ENCODE assay signal across 10 cellular contexts in genomic region chr11:113242767-113243397, GRCh38.
DNase-seq lines count a peak whose midpoint lies in the region; ATAC-seq and TF ChIP-seq lines count a peak whose summit lies in the region.
"Had no signal": no experiment of that assay in that cellular context is flagged by ENCODE, and none has a peak within 500 bp of the region (broad histone marks: within the 10 kb centered on the region; RNA-seq: fewer than 3 reads in every experiment).

No MANE protein-coding gene starts in this region.

- 66 to 73% methylated on average over 17 to 21 of the region's 21 CpGs for WGBS in endodermal cell (ENCODE audit: insufficient coverage in 1 of 2, insufficient read length in 1 of 2), 2 experiments

- no peak overlapping the region for H3K27ac ChIP-seq in endodermal cell (ENCODE audit: low read depth, low read length)

- H3K4me3 Mint-ChIP-seq in HFFc6, result peak overlapping the region; percentile 84
- H3K4me3 Mint-ChIP-seq in endodermal cell, result no peak overlapping the region

- peaks cover 11% of the 10 kb centered on the region for H3K4me1 ChIP-seq in endodermal cell (ENCODE audit: control insufficient read depth, insufficient read depth, low read length)

- no peaks in the 10 kb centered on the region for H3K9me3 Mint-ChIP-seq in HFFc6
- H3K9me3 Mint-ChIP-seq in endodermal cell, result no peaks in the 10 kb centered on the region

- peaks cover 18% of the 10 kb centered on the region for H3K27me3 ChIP-seq in endodermal cell (ENCODE audit: control insufficient read depth, insufficient read depth, low read length, poor library complexity, severe bottlenecking)

- H3K4me3 ChIP-seq in endodermal cell (ENCODE audit: low read length), result no peak overlapping the region

- H3K36me3 ChIP-seq in endodermal cell (ENCODE audit: control insufficient read depth, insufficient read depth, low read length), result no peaks in the 10 kb centered on the region

- H3K9ac ChIP-seq in endodermal cell (ENCODE audit: extremely low read depth, low read length, poor library complexity, severe bottlenecking), result no peak overlapping the region

- no peaks in the 10 kb centered on the region for H3K9me3 ChIP-seq in endodermal cell (ENCODE audit: control insufficient read depth, low read length)

- H3K36me3 Mint-ChIP-seq in HFFc6 (ENCODE audit: low read depth) (no peaks in the 10 kb centered on the region), endodermal cell (ENCODE audit: low read depth) (no peaks in the 10 kb centered on the region)

- H3K27me3 Mint-ChIP-seq in HFFc6 (ENCODE audit: insufficient read depth) (peaks cover 15% of the 10 kb centered on the region), endodermal cell (ENCODE audit: insufficient read depth) (peaks cover 19% of the 10 kb centered on the region)

- peak; percentile 72 for ATAC-seq in stimulated activated naive CD8-positive, alpha-beta T cell treated with anti-CD3 and anti-CD28 coated beads, Interleukin-15, Interleukin-2, amounts not matched to agents 100 U/mL and 50 U/mL, for 24 hours
- ATAC-seq in GM18873 (IDR thresholded peaks at IDR 0.05; ENCODE audit: low FRiP score, unreplicated experiment), result no peak
- ATAC-seq: left colon had no signal

- peak overlapping the region; percentile 64 for H3K27ac Mint-ChIP-seq in HFFc6
- no peak overlapping the region for H3K27ac Mint-ChIP-seq in endodermal cell

- no peak for TF ChIP-seq CTCF in HFFc6 (IDR thresholded peaks at IDR 0.05)
- TF ChIP-seq CTCF in endodermal cell (conservative IDR thresholded peaks at IDR 0.05), result no peak
- TF ChIP-seq CTCF in GM20000 (IDR thresholded peaks at IDR 0.05; ENCODE audit: extremely low read depth, missing control alignments), result no peak

- DNase-seq in HFFc6, result peak; percentile 22
- DNase-seq in amygdala (lab: John Stamatoyannopoulos, UW), result peak in 30 of 56 donors; percentile 14 to 79 (median 44)
- DNase-seq in iPS-NIHi11 (ENCODE audit: low spot score), result peak; percentile 28
- DNase-seq in stimulated activated naive CD8-positive, alpha-beta T cell treated with anti-CD3 and anti-CD28 coated beads, Interleukin-15, Interleukin-2, amounts not matched to agents 100 U/mL and 50 U/mL, for 24 hours, result peak; percentile 7
- no peak for DNase-seq in endodermal cell
- no peak for DNase-seq in GM20000 (ENCODE audit: low spot score)
- no peak for DNase-seq in COR-L47 (lab: John Stamatoyannopoulos, UW)
- DNase-seq: NCI-H510A treated with DMSO at 0.1 percent for 48 hours had no signal

- H3K4me1 Mint-ChIP-seq in HFFc6 (ENCODE audit: low read depth), result peaks cover 16% of the 10 kb centered on the region
- peaks cover 39% of the 10 kb centered on the region for H3K4me1 Mint-ChIP-seq in endodermal cell

Comparison
In these comparisons a context has a peak if more than half of its experiments do, and no peak if none do; other contexts are left out.
1. DNase-seq: peak in HFFc6 (single experiment), amygdala (30 of 56), iPS-NIHi11 (single experiment) and stimulated activated naive CD8-positive, alpha-beta T cell treated with anti-CD3 and anti-CD28 coated beads, Interleukin-15, Interleukin-2, amounts not matched to agents 100 U/mL and 50 U/mL, for 24 hours (single experiment); none in endodermal cell (single experiment), GM20000 (single experiment) and COR-L47 (single experiment).